16 cellular contexts compared by ENCODE assay signal in genomic region chr12:123889000-123889399, GRCh38.
"Had no signal": no experiment of that assay in that cellular context is flagged by ENCODE, and none has a peak within 500 bp of the region (broad histone marks: within the 10 kb centered on the region; RNA-seq: fewer than 3 reads in every experiment).

No MANE protein-coding gene starts in this region.

- H3K4me1 Mint-ChIP-seq: activated CD8-positive, alpha-beta memory T cell treated with anti-CD3 and anti-CD28 coated beads, Interleukin-2, amount 10 ng/mL, durations not matched to agents 7 days and 5 days; brain had no signal

- H3K4me3 Mint-ChIP-seq: activated CD8-positive, alpha-beta memory T cell treated with anti-CD3 and anti-CD28 coated beads, Interleukin-2, amount 10 ng/mL, durations not matched to agents 7 days and 5 days; activated naive CD8-positive, alpha-beta T cell; activated T-cell treated with anti-CD3 and anti-CD28 coated beads, Interleukin-2, amount 50 U/mL, for 24 hours; brain; dendritic cell treated with granulocyte-macrophage colony-stimulating factor and Interleukin-4, amounts not matched to agents 40 ng/mL and 50 ng/mL, for 4 days; neural progenitor cell had no signal

- DNase-seq: activated CD4-positive, alpha-beta T cell treated with anti-CD3 and anti-CD28 coated beads, Interleukin-2, amount 50 U/mL, for 48 hours; activated CD8-positive, alpha-beta memory T cell treated with anti-CD3 and anti-CD28 coated beads, Interleukin-2, amount 10 ng/mL, durations not matched to agents 7 days and 5 days; activated effector memory CD4-positive, alpha-beta T cell treated with Interleukin-2 at 50 U/mL for 16 hours; activated T-cell treated with anti-CD3 and anti-CD28 coated beads, Interleukin-2, amount 50 U/mL, for 24 hours; amygdala; cerebellar nuclear complex; hypothalamus; left cardiac atrium; midbrain; ovary; small intestine; uterus had no signal

- H3K9me3 Mint-ChIP-seq: activated T-cell treated with anti-CD3 and anti-CD28 coated beads, Interleukin-2, amount 50 U/mL, for 24 hours; brain; dendritic cell treated with granulocyte-macrophage colony-stimulating factor and Interleukin-4, amounts not matched to agents 40 ng/mL and 50 ng/mL, for 4 days; neural progenitor cell had no signal

- H3K27me3 Mint-ChIP-seq: brain had no signal

- H3K27ac Mint-ChIP-seq: activated CD8-positive, alpha-beta memory T cell treated with anti-CD3 and anti-CD28 coated beads, Interleukin-2, amount 10 ng/mL, durations not matched to agents 7 days and 5 days; activated naive CD8-positive, alpha-beta T cell; activated T-cell treated with anti-CD3 and anti-CD28 coated beads, Interleukin-2, amount 50 U/mL, for 24 hours; dendritic cell treated with granulocyte-macrophage colony-stimulating factor and Interleukin-4, amounts not matched to agents 40 ng/mL and 50 ng/mL, for 4 days; neural progenitor cell had no signal

- ATAC-seq: activated CD8-positive, alpha-beta memory T cell treated with anti-CD3 and anti-CD28 coated beads, Interleukin-2, amount 10 ng/mL, durations not matched to agents 7 days and 5 days; left cardiac atrium had no signal
